In the genomic region with DNA sequence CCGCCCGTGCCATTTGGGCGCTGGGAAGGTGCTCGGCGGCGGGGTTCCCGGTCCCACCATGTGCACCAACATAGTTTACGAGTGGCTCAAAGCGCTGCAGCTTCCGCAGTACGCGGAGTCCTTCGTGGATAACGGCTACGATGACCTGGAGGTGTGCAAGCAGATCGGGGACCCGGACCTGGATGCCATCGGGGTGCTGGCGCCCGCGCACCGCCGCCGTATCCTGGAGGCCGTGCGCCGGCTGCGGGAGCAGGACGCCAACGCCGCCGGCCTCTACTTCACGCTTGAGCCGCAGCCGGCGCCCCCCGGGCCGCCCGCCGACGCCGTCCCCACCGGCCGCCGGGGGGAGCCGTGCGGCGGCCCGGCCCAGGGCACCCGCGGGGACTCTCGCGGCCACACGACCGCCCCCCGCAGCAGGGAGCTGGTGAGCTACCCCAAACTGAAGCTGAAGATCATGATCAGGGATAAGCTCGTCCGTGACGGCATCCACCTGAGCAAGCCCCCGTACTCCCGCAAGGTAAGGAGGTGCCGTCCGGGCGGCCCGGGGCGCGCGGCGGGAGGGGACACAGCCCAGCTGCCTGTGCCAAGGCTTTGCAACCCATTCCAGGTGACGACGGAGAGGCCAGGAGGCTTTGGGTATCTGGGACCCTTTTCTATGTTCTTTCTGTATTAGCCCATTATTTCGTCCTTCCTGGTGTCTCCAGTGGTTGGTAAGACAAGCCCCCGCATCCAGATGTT, we compare ENCODE assay signal across 8 cellular contexts. TPM values are rescaled to one million over a fixed set of nuclear protein-coding genes. Genes with fewer than 3 reads are reported as not detected.
A peak's percentile ranks its signal among the peaks of the same experiment; 100 is the strongest.
DNase-seq lines count a peak whose midpoint lies in the region; ATAC-seq and TF ChIP-seq lines count a peak whose summit lies in the region.

No MANE protein-coding gene starts in this region.

- peaks cover 50% of the 10 kb centered on the region for H3K27me3 Mint-ChIP-seq in activated CD4-positive, alpha-beta T cell treated with anti-CD3 and anti-CD28 coated beads, Interleukin-2, amount 10 ng/mL, durations not matched to agents 7 days and 5 days
- peaks cover 40 to 44% of the 10 kb centered on the region in 2 donors for H3K27me3 Mint-ChIP-seq in natural killer cell treated with Interleukin-12 subunit alpha and Interleukin-12 subunit beta and Interleukin-15 and Interleukin-18, amount 100 ng/mL, for 72 hours

- DNase-seq in activated CD4-positive, alpha-beta T cell treated with anti-CD3 and anti-CD28 coated beads, Interleukin-2, amount 10 ng/mL, durations not matched to agents 7 days and 5 days, result no peak
- DNase-seq in activated CD4-positive, alpha-beta T cell treated with anti-CD3 and anti-CD28 coated beads for 48 hours, result no peak
- DNase-seq in NCI-H526 treated with DMSO at 0.1 percent for 48 hours (lab: John Stamatoyannopoulos, UW) (peak; percentile 70), epithelial cell of esophagus (ENCODE audit: low read depth) (no peak), AML-193 (lab: John Stamatoyannopoulos, UW) (no peak), GF-D8 (lab: John Stamatoyannopoulos, UW) (no peak), NCI-H2081 treated with DMSO at 0.1 percent for 48 hours (lab: John Stamatoyannopoulos, UW) (no peak)
- no peak for DNase-seq in natural killer cell treated with Interleukin-12 subunit alpha and Interleukin-12 subunit beta and Interleukin-15 and Interleukin-18, amount 100 ng/mL, for 72 hours (ENCODE audit: low spot score)

- no peaks in the 10 kb centered on the region for H3K36me3 Mint-ChIP-seq in activated CD4-positive, alpha-beta T cell treated with anti-CD3 and anti-CD28 coated beads, Interleukin-2, amount 10 ng/mL, durations not matched to agents 7 days and 5 days (ENCODE audit: low read depth)
- peaks cover 4% of the 10 kb centered on the region for H3K36me3 Mint-ChIP-seq in natural killer cell treated with Interleukin-12 subunit alpha and Interleukin-12 subunit beta and Interleukin-15 and Interleukin-18, amount 100 ng/mL, for 72 hours

- TF ChIP-seq CTCF in epithelial cell of esophagus (IDR thresholded peaks at IDR 0.05; ENCODE audit: insufficient read depth, low read depth, low read length, missing control alignments), result no peak

- peak overlapping the region; percentile 40 for H3K4me3 ChIP-seq in epithelial cell of esophagus (ENCODE audit: low read length)

- peaks cover 13% of the 10 kb centered on the region for H3K4me1 Mint-ChIP-seq in activated CD4-positive, alpha-beta T cell treated with anti-CD3 and anti-CD28 coated beads, Interleukin-2, amount 10 ng/mL, durations not matched to agents 7 days and 5 days
- H3K4me1 Mint-ChIP-seq in natural killer cell treated with Interleukin-12 subunit alpha and Interleukin-12 subunit beta and Interleukin-15 and Interleukin-18, amount 100 ng/mL, for 72 hours (ENCODE audit: low read depth in 2 of 2), result peaks cover 4 to 5% of the 10 kb centered on the region in 2 donors

- H3K9me3 Mint-ChIP-seq in activated CD4-positive, alpha-beta T cell treated with anti-CD3 and anti-CD28 coated beads, Interleukin-2, amount 10 ng/mL, durations not matched to agents 7 days and 5 days, result no peaks in the 10 kb centered on the region
- H3K9me3 Mint-ChIP-seq in natural killer cell treated with Interleukin-12 subunit alpha and Interleukin-12 subunit beta and Interleukin-15 and Interleukin-18, amount 100 ng/mL, for 72 hours, result no peaks in the 10 kb centered on the region

- CTCF ChIA-PET in activated CD4-positive, alpha-beta T cell treated with anti-CD3 and anti-CD28 coated beads, Interleukin-2, amount 10 ng/mL, durations not matched to agents 7 days and 5 days (lab: Charles Lee), result no interaction called here

- H3K27ac Mint-ChIP-seq in activated CD4-positive, alpha-beta T cell treated with anti-CD3 and anti-CD28 coated beads, Interleukin-2, amount 10 ng/mL, durations not matched to agents 7 days and 5 days, result no peak overlapping the region
- no peak overlapping the region for H3K27ac Mint-ChIP-seq in natural killer cell treated with Interleukin-12 subunit alpha and Interleukin-12 subunit beta and Interleukin-15 and Interleukin-18, amount 100 ng/mL, for 72 hours

- POLR2A ChIA-PET in activated CD4-positive, alpha-beta T cell treated with anti-CD3 and anti-CD28 coated beads, Interleukin-2, amount 10 ng/mL, durations not matched to agents 7 days and 5 days (lab: Charles Lee), result no interaction called here

- peak overlapping the region; percentile 56 for H3K4me3 Mint-ChIP-seq in activated CD4-positive, alpha-beta T cell treated with anti-CD3 and anti-CD28 coated beads, Interleukin-2, amount 10 ng/mL, durations not matched to agents 7 days and 5 days
- H3K4me3 Mint-ChIP-seq in natural killer cell treated with Interleukin-12 subunit alpha and Interleukin-12 subunit beta and Interleukin-15 and Interleukin-18, amount 100 ng/mL, for 72 hours, result peak overlapping the region; percentile 50

- ATAC-seq in natural killer cell treated with Interleukin-12 subunit alpha and Interleukin-12 subunit beta and Interleukin-15 and Interleukin-18, amount 100 ng/mL, for 72 hours, result peak in 1 of 2 donors; percentile 24

RNA-seq across cellular contexts. Expression of a gene that starts 0.6 kb away (rescaled TPM):
- total RNA-seq in activated CD4-positive, alpha-beta T cell treated with anti-CD3 and anti-CD28 coated beads, Interleukin-2, amount 10 ng/mL, durations not matched to agents 7 days and 5 days, result not detected
- total RNA-seq in natural killer cell treated with Interleukin-12 subunit alpha and Interleukin-12 subunit beta and Interleukin-15 and Interleukin-18, amount 100 ng/mL, for 72 hours, result not detected
